ENCODE assay signal across 8 cellular contexts in the genomic region with DNA sequence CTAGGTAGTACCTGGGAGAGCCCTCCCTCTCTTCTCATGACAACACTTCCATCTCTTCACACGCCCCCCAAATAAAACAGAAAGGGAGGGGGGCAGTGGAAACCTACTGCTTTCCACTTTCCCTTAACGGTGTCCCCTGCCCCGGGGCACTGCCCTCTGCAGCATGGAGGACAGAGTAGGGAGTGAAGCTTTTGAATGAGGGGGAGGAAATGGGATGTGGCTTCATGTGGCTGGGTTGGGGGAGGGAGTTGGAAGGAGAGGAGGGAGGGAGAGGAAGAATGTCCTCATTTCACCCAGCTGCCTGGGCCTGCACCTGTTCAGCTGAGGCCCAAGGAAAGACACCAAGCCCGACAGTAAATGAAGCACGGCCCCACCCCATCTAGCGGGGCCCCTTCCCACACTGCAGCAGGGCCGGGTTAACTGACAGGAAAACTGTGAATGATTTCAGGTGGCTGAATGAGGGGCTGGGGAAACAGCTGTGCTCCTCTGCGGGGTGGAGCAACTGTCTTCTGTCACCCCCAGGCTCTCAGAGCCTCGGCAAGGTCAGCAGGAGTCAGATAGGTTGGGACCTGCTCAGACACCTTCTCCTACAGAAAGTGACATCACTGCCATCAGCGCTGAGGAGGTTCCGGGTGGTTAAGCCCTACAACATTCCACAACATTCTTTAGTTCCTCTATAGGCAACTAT. TPM values are rescaled to one million over a fixed set of nuclear protein-coding genes. Genes with fewer than 3 reads are reported as not detected.
A peak's percentile ranks its signal among the peaks of the same experiment; 100 is the strongest.
DNase-seq lines count a peak whose midpoint lies in the region; ATAC-seq, FAIRE-seq and TF ChIP-seq lines count a peak whose summit lies in the region.

No MANE protein-coding gene starts in this region.

- H3K27ac ChIP-seq in GM23248 (no peak overlapping the region), A673 (ENCODE audit: low read depth, low read length, poor library complexity, severe bottlenecking) (no peak overlapping the region)

- no peaks in the 10 kb centered on the region for H3K27me3 ChIP-seq in GM23248 (replicated peaks; ENCODE audit: insufficient read depth)
- no peaks in the 10 kb centered on the region for H3K27me3 ChIP-seq in A673 (replicated peaks; ENCODE audit: insufficient read depth, low read depth, low read length, poor library complexity)

- DNase-seq in COLO668 (lab: John Stamatoyannopoulos, UW; ENCODE audit: unreplicated experiment) (peak; percentile 6), SKM-1 treated with dmso at 0.1 percent for 144 hours (lab: John Stamatoyannopoulos, UW; ENCODE audit: unreplicated experiment) (peak; percentile 59), left ventricle myocardium superior (no peak), urothelium cell line (ENCODE audit: low spot score) (peak; percentile 64), GM23248 (no peak), frontal cortex (ENCODE audit: low spot score in 2 of 2) (no peak), A673 (ENCODE audit: low spot score) (no peak)

- H3K4me3 ChIP-seq in GM23248 (no peak overlapping the region), A673 (ENCODE audit: low read depth, low read length, poor library complexity, severe bottlenecking) (no peak overlapping the region)

- no TSS peak for BruUV-seq in A673 (replicated peaks; lab: Mats Ljungman, UMichigan)

- H3K9me2 ChIP-seq in GM23248 (ENCODE audit: insufficient read depth), result no peaks in the 10 kb centered on the region

- ATAC-seq in HG02852 (IDR thresholded peaks at IDR 0.05; ENCODE audit: unreplicated experiment) (peak; percentile 40), left ventricle myocardium superior (peak; percentile 61)

- WGBS in GM23248 (ENCODE audit: low coverage in 1 of 2, low lambda C conversion rate in 2 of 2, missing lambda C conversion rate in 2 of 2), 2 experiments, result 51 to 58% methylated on average over 11 of the region's 11 CpGs

- no peaks in the 10 kb centered on the region for H3K36me3 ChIP-seq in GM23248 (ENCODE audit: low read depth)
- no peaks in the 10 kb centered on the region for H3K36me3 ChIP-seq in A673 (ENCODE audit: insufficient read depth, low read length, poor library complexity, severe bottlenecking)

- H3K9ac ChIP-seq in GM23248, result no peak overlapping the region

- H3K9me3 ChIP-seq in GM23248 (ENCODE audit: low read depth) (no peaks in the 10 kb centered on the region), A673 (ENCODE audit: low read depth, low read length, poor library complexity, severe bottlenecking) (no peaks in the 10 kb centered on the region)

- no peak for TF ChIP-seq CTCF in A673 (conservative IDR thresholded peaks at IDR 0.05; ENCODE audit: low read depth, low read length)

- in situ Hi-C loops in GM23248 (cut with MboI), result no loop called here

- CTCF ChIA-PET in A673 (lab: Charles Lee), result interaction anchor here (0.9 kb wide), 1 partner anchor 48 kb away, joined by 3 read pairs; no protein-coding TSS in a partner anchor

- no peaks in the 10 kb centered on the region for H3F3A ChIP-seq in GM23248 (ENCODE audit: insufficient read depth)

- intact Hi-C loops in left ventricle myocardium superior (cut with micrococcal nuclease) (no loop called here), A673 (cut with micrococcal nuclease; ENCODE audit: unreplicated experiment) (no loop called here)

- FAIRE-seq in urothelium cell line (lab: Jason Lieb, UNC) (peak; percentile 35), frontal cortex (lab: Jason Lieb, UNC) (no peak)

- H3K79me2 ChIP-seq in GM23248 (ENCODE audit: insufficient read depth), result no peaks in the 10 kb centered on the region

- POLR2A ChIA-PET in A673 (lab: Charles Lee; ENCODE audit: low non-redundant PET), result no interaction called here

- no peak overlapping the region for H3K4me2 ChIP-seq in GM23248 (ENCODE audit: unreplicated experiment)

- H3K4me1 ChIP-seq in GM23248 (ENCODE audit: insufficient read depth) (peaks cover 11% of the 10 kb centered on the region; the same call in 1 of the 2 replicates), A673 (ENCODE audit: insufficient read depth, low read length, poor library complexity, severe bottlenecking) (no peaks in the 10 kb centered on the region)

- no peak overlapping the region for H2AFZ ChIP-seq in GM23248

- H4K20me1 ChIP-seq in GM23248 (ENCODE audit: insufficient read depth), result no peaks in the 10 kb centered on the region

RNA-seq across cellular contexts. Expression of a gene that starts 40.0 kb away (rescaled TPM):
- total RNA-seq in left ventricle myocardium superior, result 32.2 TPM
- 8.6 and 17.2 TPM in 2 replicates for total RNA-seq in GM23248 (2014; rRNA removed; shearing (Covaris generic))
- polyA plus RNA-seq in GM23248 (2016; fragmentation: Nextera tagmentation; extraction: Ambion mirVana), result 6.9 and 7.4 TPM in 2 replicates
- 4.5 TPM for total RNA-seq in frontal cortex
- 22.5 and 26.0 TPM in 2 replicates for total RNA-seq in A673 (2021)

Comparison
In these comparisons a context has a peak if more than half of its experiments do, and no peak if none do; other contexts are left out.
1. DNase-seq: peak in COLO668 (single experiment), SKM-1 treated with dmso at 0.1 percent for 144 hours (single experiment) and urothelium cell line (single experiment); none in left ventricle myocardium superior (single experiment), GM23248 (single experiment), frontal cortex (0 of 2) and A673 (single experiment).